ENCODE assay signal across 8 cellular contexts in genomic region chr11:107549253-107549953, GRCh38. TPM values are rescaled to one million over a fixed set of nuclear protein-coding genes. Genes with fewer than 3 reads are reported as not detected.
A peak's percentile ranks its signal among the peaks of the same experiment; 100 is the strongest.
DNase-seq lines count a peak whose midpoint lies in the region; ATAC-seq and FAIRE-seq lines count a peak whose summit lies in the region.

No MANE protein-coding gene starts in this region.

- no peak overlapping the region for H3K27ac Mint-ChIP-seq in central memory CD8-positive, alpha-beta T cell (ENCODE audit: low read depth)
- H3K27ac Mint-ChIP-seq in activated naive CD8-positive, alpha-beta T cell treated with anti-CD3 and anti-CD28 coated beads for 36 hours: no peak overlapping the region

- FAIRE-seq in A204.1 (lab: Jason Lieb, UNC) (peak; percentile 97), RCC 7860 (lab: Jason Lieb, UNC) (peak; percentile 77)

- no peak overlapping the region for H3K4me3 Mint-ChIP-seq in central memory CD8-positive, alpha-beta T cell
- H3K4me3 Mint-ChIP-seq in activated naive CD8-positive, alpha-beta T cell treated with anti-CD3 and anti-CD28 coated beads for 36 hours: no peak overlapping the region

- no peaks in the 10 kb centered on the region for H3K4me1 Mint-ChIP-seq in central memory CD8-positive, alpha-beta T cell
- H3K4me1 Mint-ChIP-seq in activated naive CD8-positive, alpha-beta T cell treated with anti-CD3 and anti-CD28 coated beads for 36 hours: peaks cover 5% of the 10 kb centered on the region

- ATAC-seq in HG03066 (IDR thresholded peaks at IDR 0.05; ENCODE audit: low read depth, unreplicated experiment): peak; percentile 54
- peak; percentile 32 for ATAC-seq in central memory CD8-positive, alpha-beta T cell (replicated peaks; ENCODE audit: extremely low read depth, poor library complexity, severe bottlenecking)

- DNase-seq in DMS79 treated with DMSO at 0.1 percent for 48 hours (lab: John Stamatoyannopoulos, UW): peak; percentile 32
- peak; percentile 22 for DNase-seq in RCC 7860 (ENCODE audit: low spot score)
- no peak for DNase-seq in central memory CD8-positive, alpha-beta T cell (ENCODE audit: low spot score in 2 of 2)
- peak; percentile 59 to 63 for DNase-seq in lung microvascular endothelial cell (ENCODE audit: low read depth in 2 of 2)
- DNase-seq in 8988T: no peak
- DNase-seq in activated naive CD8-positive, alpha-beta T cell treated with anti-CD3 and anti-CD28 coated beads for 36 hours: no peak

- H3K36me3 Mint-ChIP-seq in central memory CD8-positive, alpha-beta T cell (ENCODE audit: insufficient read depth): peaks cover 50% of the 10 kb centered on the region
- peaks cover 14% of the 10 kb centered on the region for H3K36me3 Mint-ChIP-seq in activated naive CD8-positive, alpha-beta T cell treated with anti-CD3 and anti-CD28 coated beads for 36 hours

- no peaks in the 10 kb centered on the region for H3K9me3 Mint-ChIP-seq in central memory CD8-positive, alpha-beta T cell
- H3K9me3 Mint-ChIP-seq in activated naive CD8-positive, alpha-beta T cell treated with anti-CD3 and anti-CD28 coated beads for 36 hours: no peaks in the 10 kb centered on the region

- H3K27me3 Mint-ChIP-seq in central memory CD8-positive, alpha-beta T cell: no peaks in the 10 kb centered on the region
- H3K27me3 Mint-ChIP-seq in activated naive CD8-positive, alpha-beta T cell treated with anti-CD3 and anti-CD28 coated beads for 36 hours: no peaks in the 10 kb centered on the region

RNA-seq across cellular contexts. Expression of gene ALKBH8, which starts 16.1 kb away (rescaled TPM):
- total RNA-seq in lung microvascular endothelial cell: 4.1 and 5.0 TPM in 2 replicates
- 10 to 100 TPM; 18.6 to 19.8 TPM for total RNA-seq in activated naive CD8-positive, alpha-beta T cell treated with anti-CD3 and anti-CD28 coated beads for 36 hours

RNA-seq across cellular contexts. Expression of gene ELMOD1, which starts 41.5 kb away (rescaled TPM):
- total RNA-seq in lung microvascular endothelial cell: 0.20 and 0.65 TPM in 2 replicates
- not detected for total RNA-seq in activated naive CD8-positive, alpha-beta T cell treated with anti-CD3 and anti-CD28 coated beads for 36 hours

Comparison
In these comparisons a context has a peak if more than half of its experiments do, and no peak if none do; other contexts are left out.
1. DNase-seq: peak in DMS79 treated with DMSO at 0.1 percent for 48 hours (single experiment), RCC 7860 (single experiment) and lung microvascular endothelial cell (2 of 2); none in central memory CD8-positive, alpha-beta T cell (0 of 2), 8988T (single experiment) and activated naive CD8-positive, alpha-beta T cell treated with anti-CD3 and anti-CD28 coated beads for 36 hours (single experiment).